In the genomic region with DNA sequence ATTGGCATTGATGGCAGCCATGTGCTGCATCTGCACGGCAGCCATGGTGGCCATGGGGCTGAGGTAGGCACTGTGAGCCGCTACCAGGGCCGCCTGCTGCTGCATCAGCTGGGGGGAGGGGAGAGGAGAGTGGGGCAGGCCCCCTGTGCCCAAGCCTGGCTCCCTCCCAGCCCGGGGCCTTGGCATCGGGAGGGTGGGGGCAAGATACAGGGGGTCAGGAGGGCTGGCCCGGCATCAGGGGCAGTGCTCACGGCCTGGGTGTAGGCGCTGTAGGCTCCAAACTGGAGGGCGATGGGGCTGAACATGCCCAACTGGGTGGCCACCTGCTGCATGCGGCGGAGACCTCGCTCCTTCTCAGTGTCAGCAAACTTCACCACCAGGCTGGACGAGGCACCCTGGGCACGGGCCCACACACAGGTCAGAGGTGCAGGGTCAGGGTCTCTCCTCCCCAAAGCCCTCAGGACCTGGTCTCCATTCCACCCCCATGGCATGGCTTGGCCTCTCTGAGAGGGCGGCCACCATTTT, we compare ENCODE assay signal across 25 cellular contexts. TPM values are rescaled to one million over a fixed set of nuclear protein-coding genes. Genes with fewer than 3 reads are reported as not detected.
DNase-seq lines count a peak whose midpoint lies in the region; ATAC-seq, FAIRE-seq and TF ChIP-seq lines count a peak whose summit lies in the region.
"Had no signal": no experiment of that assay in that cellular context is flagged by ENCODE, and none has a peak within 500 bp of the region (broad histone marks: within the 10 kb centered on the region; RNA-seq: fewer than 3 reads in every experiment).

No MANE protein-coding gene starts in this region.

- no peaks in the 10 kb centered on the region for H3K27me3 Mint-ChIP-seq in stimulated activated naive CD8-positive, alpha-beta T cell treated with anti-CD3 and anti-CD28 coated beads, Interleukin-15, amount 100 ng/mL, for 72 hours

- peak; percentile 31 for ATAC-seq in stimulated activated naive CD8-positive, alpha-beta T cell treated with anti-CD3 and anti-CD28 coated beads, Interleukin-15, amount 100 ng/mL, for 72 hours
- no peak for ATAC-seq in stimulated activated naive CD8-positive, alpha-beta T cell treated with anti-CD3 and anti-CD28 coated beads, Interleukin-15, Interleukin-2, amounts not matched to agents 100 U/mL and 50 U/mL, for 24 hours
- ATAC-seq in HG02623 (IDR thresholded peaks at IDR 0.05; ENCODE audit: unreplicated experiment) (no peak), gastroesophageal sphincter (no peak)
- ATAC-seq: GM23338 had no signal

- H3K14ac ChIP-seq in neuronal stem cell (ENCODE audit: low read length), result peak overlapping the region; percentile 47

- TF ChIP-seq POLR2A in gastroesophageal sphincter (IDR thresholded peaks at IDR 0.05), result no peak

- H3K79me1 ChIP-seq in neuronal stem cell (ENCODE audit: low read depth, low read length), result no peaks in the 10 kb centered on the region

- H3K23ac ChIP-seq in neuronal stem cell (ENCODE audit: low read depth, low read length, poor library complexity), result no peak overlapping the region

- H2AFZ ChIP-seq in neuronal stem cell (ENCODE audit: low read length), result no peak overlapping the region
- H2AFZ ChIP-seq: GM23338 had no signal

- no peak for DNase-seq in stimulated activated naive CD8-positive, alpha-beta T cell treated with anti-CD3 and anti-CD28 coated beads, Interleukin-15, amount 100 ng/mL, for 72 hours
- no peak for DNase-seq in stimulated activated naive CD8-positive, alpha-beta T cell treated with anti-CD3 and anti-CD28 coated beads, Interleukin-15, Interleukin-2, amounts not matched to agents 100 U/mL and 50 U/mL, for 24 hours
- DNase-seq in bronchial epithelial cell (ENCODE audit: low read depth) (no peak), neuronal stem cell (ENCODE audit: low spot score) (no peak), COR-L47 (lab: John Stamatoyannopoulos, UW) (no peak)
- DNase-seq: Calu3; CD4-positive, alpha-beta T cell; CD8-positive, alpha-beta memory T cell; DMS53; DMS79 treated with DMSO at 0.1 percent for 48 hours; GF-D8; HFFc6 had no signal

- no CpG with 5 or more reads among the region's 15 CpGs for WGBS in neuronal stem cell (ENCODE audit: extremely low coverage in 2 of 2, insufficient read length in 2 of 2, insufficient replicate concordance in 1 of 2), 2 donors
- 81% methylated on average over 6 of the region's 15 CpGs; no CpG with 5 or more reads in 1 of the 2 donors for WGBS in gastroesophageal sphincter (ENCODE audit: low coverage in 1 of 2), 2 donors

- peak overlapping the region; percentile 0 for H2BK5ac ChIP-seq in neuronal stem cell (ENCODE audit: low read length)

- no peak overlapping the region for H2BK120ac ChIP-seq in neuronal stem cell (ENCODE audit: low read depth, low read length)

- no peaks in the 10 kb centered on the region for H3K9me3 Mint-ChIP-seq in stimulated activated naive CD8-positive, alpha-beta T cell treated with anti-CD3 and anti-CD28 coated beads, Interleukin-15, amount 100 ng/mL, for 72 hours
- H3K9me3 Mint-ChIP-seq: CD14-positive monocyte; CD4-positive, alpha-beta T cell; CD8-positive, alpha-beta memory T cell; GM23338; HFFc6 had no signal

- no peak overlapping the region for H2BK12ac ChIP-seq in neuronal stem cell (ENCODE audit: low read length)

- H3K4me1 ChIP-seq in neuronal stem cell (ENCODE audit: control insufficient read depth in 2 of 2, insufficient read depth in 1 of 2, low read depth in 1 of 2, low read length in 2 of 2), result peaks cover 22 to 41% of the 10 kb centered on the region in 2 donors
- H3K4me1 ChIP-seq in gastroesophageal sphincter, result no peaks in the 10 kb centered on the region
- H3K4me1 ChIP-seq: HAP-1 had no signal

- peaks cover 0 to 2% of the 10 kb centered on the region in 2 donors for H3K9me3 ChIP-seq in neuronal stem cell (replicated peaks in 1 of 2; ENCODE audit: control insufficient read depth in 2 of 2, insufficient read depth in 1 of 2, low read depth in 1 of 2, low read length in 2 of 2)
- no peaks in the 10 kb centered on the region for H3K9me3 ChIP-seq in gastroesophageal sphincter
- H3K9me3 ChIP-seq: HAP-1 had no signal

- no peak overlapping the region for H3K4me3 Mint-ChIP-seq in stimulated activated naive CD8-positive, alpha-beta T cell treated with anti-CD3 and anti-CD28 coated beads, Interleukin-15, amount 100 ng/mL, for 72 hours
- H3K4me3 Mint-ChIP-seq: CD14-positive monocyte; CD4-positive, alpha-beta T cell; CD8-positive, alpha-beta memory T cell; GM23338; HFFc6 had no signal

- TF ChIP-seq CTCF in bronchial epithelial cell (IDR thresholded peaks at IDR 0.05; ENCODE audit: insufficient read depth, low read length, severe bottlenecking) (no peak), gastroesophageal sphincter (IDR thresholded peaks at IDR 0.05) (no peak)

- peaks cover 19% of the 10 kb centered on the region for H3K4me1 Mint-ChIP-seq in stimulated activated naive CD8-positive, alpha-beta T cell treated with anti-CD3 and anti-CD28 coated beads, Interleukin-15, amount 100 ng/mL, for 72 hours

- no peak overlapping the region for H3K4ac ChIP-seq in neuronal stem cell (ENCODE audit: low read length)

- H3K9ac ChIP-seq in neuronal stem cell (ENCODE audit: low read depth, low read length, poor library complexity), result no peak overlapping the region

- no peak for TF ChIP-seq EP300 in gastroesophageal sphincter (IDR thresholded peaks at IDR 0.05)

- H2BK15ac ChIP-seq in neuronal stem cell (ENCODE audit: low read length), result no peak overlapping the region

- no peak overlapping the region for H2AK5ac ChIP-seq in neuronal stem cell (ENCODE audit: low read depth, low read length)

- no peaks in the 10 kb centered on the region for H3K27me3 ChIP-seq in bronchial epithelial cell (ENCODE audit: control insufficient read depth, insufficient read depth, low read length)
- no peaks in the 10 kb centered on the region for H3K27me3 ChIP-seq in neuronal stem cell (ENCODE audit: control insufficient read depth in 3 of 3, insufficient read depth in 3 of 3, low read depth in 1 of 3, low read length in 3 of 3)
- H3K27me3 ChIP-seq in gastroesophageal sphincter, result no peaks in the 10 kb centered on the region

- H3K18ac ChIP-seq in neuronal stem cell (ENCODE audit: low read length), result peak overlapping the region; percentile 60

- no peak overlapping the region for H3K4me3 ChIP-seq in bronchial epithelial cell (ENCODE audit: low read depth, low read length)
- no peak overlapping the region for H3K4me3 ChIP-seq in neuronal stem cell (ENCODE audit: low read length in 2 of 2)
- no peak overlapping the region for H3K4me3 ChIP-seq in gastroesophageal sphincter
- H3K4me3 ChIP-seq: GM23338, HAP-1 had no signal

- FAIRE-seq in bronchial epithelial cell (lab: Jason Lieb, UNC), result peak; percentile 81
- FAIRE-seq: GM12891, GM18507, H54 had no signal

- H4K8ac ChIP-seq in neuronal stem cell (ENCODE audit: low read depth, low read length), result no peak overlapping the region

- no peak overlapping the region for H4K91ac ChIP-seq in neuronal stem cell (ENCODE audit: low read depth, low read length, poor library complexity)

- H3K36me3 ChIP-seq in bronchial epithelial cell (ENCODE audit: control insufficient read depth, insufficient read depth, low read length) (no peaks in the 10 kb centered on the region), neuronal stem cell (replicated peaks in 1 of 2; ENCODE audit: control insufficient read depth in 2 of 2, insufficient read depth in 2 of 2, low read length in 2 of 2) (peaks cover 2% of the 10 kb centered on the region in 2 donors), gastroesophageal sphincter (no peaks in the 10 kb centered on the region)
- H3K36me3 ChIP-seq: HAP-1 had no signal

- H3K4me2 ChIP-seq in neuronal stem cell (ENCODE audit: insufficient read depth, low read length, poor library complexity, severe bottlenecking), result no peak overlapping the region
- H3K4me2 ChIP-seq: GM23338 had no signal

- no peak overlapping the region for H3K27ac Mint-ChIP-seq in stimulated activated naive CD8-positive, alpha-beta T cell treated with anti-CD3 and anti-CD28 coated beads, Interleukin-15, amount 100 ng/mL, for 72 hours
- H3K27ac Mint-ChIP-seq: CD4-positive, alpha-beta T cell; CD8-positive, alpha-beta memory T cell; GM23338; HFFc6 had no signal

- no peak overlapping the region for H3K27ac ChIP-seq in neuronal stem cell (replicated peaks; ENCODE audit: low read length)
- no peak overlapping the region for H3K27ac ChIP-seq in gastroesophageal sphincter

RNA-seq across cellular contexts. Expression of a gene that starts 9.0 kb away (rescaled TPM):
- total RNA-seq in bronchial epithelial cell (not detected in 2 replicates), gastroesophageal sphincter (under 1 TPM in 3 of 4 donors, not detected in 1; 0.22 to 0.93 (median 0.40) TPM)
- polyA plus RNA-seq in neuronal stem cell (2013, experiment 1 of 2), result 4.7 TPM
- 5.0 TPM for polyA plus RNA-seq in neuronal stem cell (2013, experiment 2 of 2)
- total RNA-seq: A172; A673; Calu3; CD4-positive, alpha-beta T cell; CD8-positive, alpha-beta memory T cell; G401; HFFc6 had no signal
- polyA plus RNA-seq: BJ; CD14-positive monocyte; CD8-positive, alpha-beta memory T cell had no signal

RNA-seq across cellular contexts. Expression of a gene that starts 13.7 kb away (rescaled TPM):
- total RNA-seq in bronchial epithelial cell, result not detected in 2 replicates
- 1.5 TPM for polyA plus RNA-seq in neuronal stem cell (2013, experiment 1 of 2)
- 0.40 TPM for polyA plus RNA-seq in neuronal stem cell (2013, experiment 2 of 2)
- total RNA-seq in gastroesophageal sphincter, result 1 to 10 TPM in 1 of 4 donors, not detected in 3; 1.4 TPM
- total RNA-seq: A172; A673; Calu3; CD4-positive, alpha-beta T cell; CD8-positive, alpha-beta memory T cell; Daoy; G401; GM23338; HFFc6 had no signal
- polyA plus RNA-seq: BJ; CD14-positive monocyte; CD8-positive, alpha-beta memory T cell; GM23338 had no signal

RNA-seq across cellular contexts. Expression of a gene that starts 55.7 kb away (rescaled TPM):
- total RNA-seq in bronchial epithelial cell, result 83.2 and 110 TPM in 2 replicates
- polyA plus RNA-seq in neuronal stem cell (2013, experiment 1 of 2), result 75.7 TPM
- 74.2 TPM for polyA plus RNA-seq in neuronal stem cell (2013, experiment 2 of 2)
- 10 to 100 TPM; 49.7 to 60.7 (median 55.5) TPM for total RNA-seq in gastroesophageal sphincter
